ENCODE assay signal across 12 cellular contexts in genomic region chr11:35367491-35367890, GRCh38. TPM values are rescaled to one million over a fixed set of nuclear protein-coding genes. Genes with fewer than 3 reads are reported as not detected.
DNase-seq lines count a peak whose midpoint lies in the region; ATAC-seq, FAIRE-seq and TF ChIP-seq lines count a peak whose summit lies in the region.
"Had no signal": no experiment of that assay in that cellular context is flagged by ENCODE, and none has a peak within 500 bp of the region (broad histone marks: within the 10 kb centered on the region; RNA-seq: fewer than 3 reads in every experiment).

No MANE protein-coding gene starts in this region.

- H2AFZ ChIP-seq in IMR-90 (replicated peaks; ENCODE audit: low read length, poor library complexity) = no peak overlapping the region

- TF ChIP-seq CTCF in IMR-90 (conservative IDR thresholded peaks at IDR 0.05; ENCODE audit: low read depth, low read length) (no peak), cardiac fibroblast (IDR thresholded peaks at IDR 0.05; ENCODE audit: low read depth, low read length) (no peak), kidney (IDR thresholded peaks at IDR 0.05; ENCODE audit: borderline replicate concordance, extremely low read depth, insufficient read depth) (no peak)

- no peaks in the 10 kb centered on the region for H3K27me3 ChIP-seq in IMR-90 (ENCODE audit: control insufficient read depth, insufficient read depth, low read length)
- H3K27me3 ChIP-seq: upper lobe of right lung had no signal

- no peak for FAIRE-seq in frontal cortex (lab: Jason Lieb, UNC)
- no peak for FAIRE-seq in kidney (lab: Jason Lieb, UNC)

- CTCF ChIA-PET in IMR-90 (lab: Yijun Ruan, JAX) = no interaction called here

- peak overlapping the region; percentile 51; the same call in 1 of the 2 replicates for H3K14ac ChIP-seq in IMR-90 (replicated peaks; ENCODE audit: low read depth, low read length)

- peak; percentile 76 for ATAC-seq in IMR-90 (ENCODE audit: low read depth)
- ATAC-seq: upper lobe of right lung had no signal

- no peak overlapping the region for H3K23ac ChIP-seq in IMR-90 (ENCODE audit: low read depth, low read length)

- H2BK15ac ChIP-seq in IMR-90 (ENCODE audit: low read depth, low read length) = peak overlapping the region; percentile 83

- peak overlapping the region; percentile 4 for H2BK5ac ChIP-seq in IMR-90 (ENCODE audit: low read depth, low read length, poor library complexity, severe bottlenecking)

- H3K4me2 ChIP-seq in IMR-90 (ENCODE audit: low read depth, low read length) = no peak overlapping the region

- H3K9me3 ChIP-seq in IMR-90 (ENCODE audit: control insufficient read depth, insufficient read depth, low read length) = no peaks in the 10 kb centered on the region; the same call in 1 of the 2 replicates
- H3K9me3 ChIP-seq in kidney (ENCODE audit: control insufficient read depth in 1 of 2, low read length in 2 of 2) = no peaks in the 10 kb centered on the region
- H3K9me3 ChIP-seq: upper lobe of right lung had no signal

- TF ChIP-seq RAD21 in IMR-90 (IDR thresholded peaks at IDR 0.05; ENCODE audit: low read length) = no peak

- peak overlapping the region in 1 of 2 experiments; percentile 52; a peak in 1 of 4 replicates for H4K8ac ChIP-seq in IMR-90 (ENCODE audit: low read depth in 2 of 2, low read length in 2 of 2)

- H3K9ac ChIP-seq in IMR-90 (ENCODE audit: low read depth, low read length) (0 out of 2 replicates have a peak overlapping the region, but pooled peaks have one; percentile 1), kidney (ENCODE audit: low read length in 2 of 2) (no peak overlapping the region)

- intact Hi-C loops in IMR-90 (cut with micrococcal nuclease) = loop anchor here (5.0 kb wide), 1 partner anchor 130 kb away; no protein-coding TSS in a partner anchor
- intact Hi-C loops in kidney (cut with DNase I) = no loop called here

- H3K18ac ChIP-seq in IMR-90 (ENCODE audit: low read depth, low read length) = peak overlapping the region; percentile 37

- H3K36me3 ChIP-seq in IMR-90 (ENCODE audit: control insufficient read depth, insufficient read depth, low read length) = no peaks in the 10 kb centered on the region
- no peaks in the 10 kb centered on the region for H3K36me3 ChIP-seq in kidney (ENCODE audit: control insufficient read depth in 1 of 2, insufficient read depth in 2 of 2, low read length in 2 of 2)
- H3K36me3 ChIP-seq: upper lobe of right lung had no signal

- no peak for TF ChIP-seq POLR2A in IMR-90 (IDR thresholded peaks at IDR 0.05; ENCODE audit: low read depth, low read length)

- H2BK20ac ChIP-seq in IMR-90 (ENCODE audit: low read depth, low read length) = peak overlapping the region; percentile 81; the same call in 1 of the 2 replicates

- peak overlapping the region; percentile 25; the same call in 1 of the 2 replicates for H4K5ac ChIP-seq in IMR-90 (ENCODE audit: low read depth, low read length)

- peak; percentile 46 for DNase-seq in A172 (ENCODE audit: low spot score)
- DNase-seq in IMR-90 = peak; percentile 92
- peak; percentile 78 to 83 for DNase-seq in cardiac fibroblast (ENCODE audit: low read depth in 2 of 2)
- peak; percentile 58 for DNase-seq in hepatic stellate cell (ENCODE audit: low spot score)
- no peak for DNase-seq in frontal cortex (ENCODE audit: low spot score in 2 of 2)
- no peak for DNase-seq in activated CD4-positive, alpha-beta T cell treated with anti-CD3 and anti-CD28 coated beads, Interleukin-2, amount 50 U/mL, for 1 hour
- no peak for DNase-seq in kidney
- DNase-seq in activated CD4-positive, alpha-beta T cell treated with anti-CD3 and anti-CD28 coated beads for 1 hour = no peak
- DNase-seq: DMS79; effector memory CD4-positive, alpha-beta T cell; NCI-H187; upper lobe of right lung had no signal

- H3K4me3 ChIP-seq in IMR-90 (ENCODE audit: insufficient read depth, low read depth, low read length) = no peak overlapping the region
- no peak overlapping the region for H3K4me3 ChIP-seq in cardiac fibroblast (replicated peaks in 1 of 2; ENCODE audit: low read depth in 2 of 2, low read length in 2 of 2)
- no peak overlapping the region for H3K4me3 ChIP-seq in kidney (ENCODE audit: low read length in 2 of 2)
- H3K4me3 ChIP-seq: upper lobe of right lung had no signal

- H4K91ac ChIP-seq in IMR-90 (ENCODE audit: insufficient read depth, low read depth, low read length) = peak overlapping the region; percentile 71; the same call in 1 of the 2 replicates

- peak overlapping the region; percentile 72; the same call in 1 of the 2 replicates for H3K4ac ChIP-seq in IMR-90 (ENCODE audit: low read depth, low read length)

- in situ Hi-C loops in IMR-90 (cut with MboI; ENCODE audit: low sequenced_read_pairs) = no loop called here

- WGBS in IMR-90 (ENCODE audit: extremely low coverage in 2 of 2, insufficient read length in 1 of 2), 2 experiments = no CpG with 5 or more reads among the region's 4 CpGs

- H3K4me1 ChIP-seq in IMR-90 (ENCODE audit: control insufficient read depth, insufficient read depth, low read length) = peaks cover 22% of the 10 kb centered on the region
- peaks cover 0 to 5% of the 10 kb centered on the region in 2 donors for H3K4me1 ChIP-seq in kidney (ENCODE audit: control insufficient read depth in 1 of 2, insufficient read depth in 1 of 2, low read depth in 1 of 2, low read length in 2 of 2)

- no TSS peak for BruUV-seq in IMR-90 (replicated peaks; lab: Mats Ljungman, UMichigan)

- no peaks in the 10 kb centered on the region for H3K79me1 ChIP-seq in IMR-90 (ENCODE audit: low read depth in 1 of 2, low read length in 2 of 2)

- POLR2A ChIA-PET in IMR-90 (lab: Charles Lee; ENCODE audit: unreplicated experiment) = interaction anchor here (0.6 to 0.7 kb wide), 2 partner anchors 57 to 226 kb away, joined by 3 to 4 read pairs; no protein-coding TSS in a partner anchor

- no peaks in the 10 kb centered on the region for H4K20me1 ChIP-seq in IMR-90 (ENCODE audit: insufficient read depth, low read length)

- H3K56ac ChIP-seq in IMR-90 (ENCODE audit: extremely low read depth, insufficient read depth, low read length) = no peak overlapping the region

- peak overlapping the region; percentile 83 for H2AK5ac ChIP-seq in IMR-90 (ENCODE audit: low read depth, low read length)

- H3K9me1 ChIP-seq in IMR-90 (ENCODE audit: insufficient read depth, low read length) = peaks cover 11% of the 10 kb centered on the region

- H3K27ac ChIP-seq in IMR-90 (ENCODE audit: insufficient read depth, low read length) (peak overlapping the region; percentile 52; the same call in 1 of the 2 replicates), kidney (ENCODE audit: low read depth in 2 of 2, low read length in 2 of 2) (no peak overlapping the region)
- H3K27ac ChIP-seq: upper lobe of right lung had no signal

- dilution Hi-C loops in IMR-90 (cut with HindIII; ENCODE audit: low sequenced_read_pairs, unreplicated experiment) = no loop called here

- no peak overlapping the region for H2AK9ac ChIP-seq in IMR-90 (replicated peaks; ENCODE audit: low read depth, low read length, poor library complexity)

- peak overlapping the region; percentile 18 for H2BK120ac ChIP-seq in IMR-90 (ENCODE audit: low read depth, low read length)

TF ChIP-seq in IMR-90, 13 proteins besides CTCF, POLR2A, EP300 and RAD21:
- TF ChIP-seq NFE2L2 (IDR thresholded peaks at IDR 0.05; ENCODE audit: low read depth, low read length) (no peak), CHD1 (IDR thresholded peaks at IDR 0.05; ENCODE audit: low read depth, low read length) (no peak), FOS (IDR thresholded peaks at IDR 0.05; ENCODE audit: low read depth, low read length) (peak; percentile 44; the same call in 1 of the 2 replicates), MAFK (IDR thresholded peaks at IDR 0.05; ENCODE audit: low read depth, low read length) (peak; percentile 31), SMC3 (IDR thresholded peaks at IDR 0.05; ENCODE audit: low read depth, low read length) (no peak), MXI1 (IDR thresholded peaks at IDR 0.05; ENCODE audit: borderline replicate concordance, low read depth, low read length) (peak; percentile 92), RCOR1 (IDR thresholded peaks at IDR 0.05; ENCODE audit: insufficient replicate concordance, low read length) (no peak), BHLHE40 (IDR thresholded peaks at IDR 0.05; ENCODE audit: low read depth, low read length) (peak; percentile 88), MAZ (IDR thresholded peaks at IDR 0.05; ENCODE audit: borderline replicate concordance, low read depth, low read length) (no peak), USF2 (IDR thresholded peaks at IDR 0.05; ENCODE audit: low read depth, low read length) (peak; percentile 34; the same call in 1 of the 2 replicates), ELK1 (IDR thresholded peaks at IDR 0.05; ENCODE audit: borderline replicate concordance, low read depth, low read length) (no peak), CEBPB (IDR thresholded peaks at IDR 0.05; ENCODE audit: low read depth, low read length) (no peak), RFX5 (IDR thresholded peaks at IDR 0.05; ENCODE audit: low read depth, low read length) (no peak)

RNA-seq across cellular contexts. Expression of gene SLC1A2, which starts 51.9 kb away (rescaled TPM):
- 0.12 and 0.41 TPM in 2 replicates for total RNA-seq in A172 (2014; rRNA removed; shearing (Covaris generic))
- total RNA-seq in IMR-90 (2012; rRNA removed) (0.54 and 0.56 TPM in 2 replicates), frontal cortex (161 TPM), kidney (0.28 TPM)
- polyA plus RNA-seq in IMR-90 (2012; rRNA removed) (0.15 and 0.17 TPM in 2 replicates), kidney (ENCODE audit: insufficient read depth, low read depth, low replicate concordance) (0.11 TPM)
- 0.01 and 0.05 TPM in 2 replicates for polyA plus RNA-seq in IMR-90 (2012; cell fraction: cytosol; rRNA removed)
- 0.41 and 2.7 TPM in 2 replicates for polyA plus RNA-seq in IMR-90 (2012; cell fraction: nucleus; rRNA removed; ENCODE audit: low replicate concordance)

Comparison
In these comparisons a context has a peak if more than half of its experiments do, and no peak if none do; other contexts are left out.
1. DNase-seq: peak in A172 (single experiment), IMR-90 (single experiment), cardiac fibroblast (2 of 2) and hepatic stellate cell (single experiment); none in frontal cortex (0 of 2), activated CD4-positive, alpha-beta T cell treated with anti-CD3 and anti-CD28 coated beads, Interleukin-2, amount 50 U/mL, for 1 hour (single experiment), kidney (single experiment) and activated CD4-positive, alpha-beta T cell treated with anti-CD3 and anti-CD28 coated beads for 1 hour (single experiment).
2. RNA of gene SLC1A2, which starts 51.9 kb away (total RNA-seq): 161 TPM in frontal cortex (single experiment); 0.54 to 0.56 TPM in IMR-90, 0.12 to 0.41 TPM in A172 and 0.28 TPM in kidney (single experiment); every median in the first group is over 100 times any median in the second.